1 cellular context compared by ENCODE assay signal in the genomic region with DNA sequence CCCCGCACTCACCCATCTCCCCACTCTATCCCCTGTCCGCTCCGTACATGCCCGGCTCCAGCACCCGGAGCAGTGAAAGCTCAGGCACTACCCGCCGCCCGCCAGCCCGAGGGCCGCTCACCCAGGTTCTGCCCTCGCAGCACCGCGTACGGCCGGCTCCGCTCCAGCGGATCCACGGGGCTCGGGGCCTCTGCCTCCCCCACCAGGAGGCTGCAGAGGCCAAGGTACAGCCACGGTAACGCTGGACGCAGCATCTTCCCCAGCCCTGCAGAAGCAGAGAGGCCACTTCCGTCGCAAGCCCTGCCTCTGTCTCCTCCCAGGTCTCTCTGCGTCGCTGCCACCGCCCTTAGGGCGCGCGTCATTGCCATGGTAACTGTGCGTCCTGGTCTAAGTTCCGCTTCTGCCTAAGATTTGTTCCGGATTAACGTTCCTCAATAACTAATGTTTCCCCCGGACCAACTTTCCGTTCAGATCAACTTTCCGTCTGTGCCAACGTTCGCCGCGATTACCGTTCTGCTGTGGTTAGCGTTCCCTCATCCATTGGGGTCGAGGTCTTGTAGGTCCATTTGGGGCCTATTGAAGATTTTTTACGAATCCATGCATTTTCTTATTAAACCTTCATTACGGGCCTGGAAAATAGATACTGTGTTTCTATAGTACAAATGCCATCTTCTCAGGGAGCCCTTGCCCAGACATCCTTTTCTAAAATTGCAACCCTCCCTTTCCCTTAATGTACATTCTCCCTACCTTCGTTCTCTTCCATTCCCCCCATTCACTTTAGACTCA.
A peak's percentile ranks its signal among the peaks of the same experiment; 100 is the strongest.
TF ChIP-seq lines count a peak whose summit lies in the region.

A gene with protein sequence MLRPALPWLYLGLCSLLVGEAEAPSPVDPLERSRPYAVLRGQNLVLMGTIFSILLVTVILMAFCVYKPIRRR (minus strand): TSS at position 281 of the 786 bp plus-strand sequence. CDS start 27 bp downstream, at position 254.

TF ChIP-seq in HepG2, 621 proteins besides CTCF, POLR2A, EP300 and RAD21 (continued from another document and continues in another):
- TF ChIP-seq AKNA (CRISPR knock-in tag; IDR thresholded peaks at IDR 0.05; ENCODE audit: borderline replicate concordance) (no peak), ZNF484 (CRISPR knock-in tag; IDR thresholded peaks at IDR 0.05; ENCODE audit: borderline replicate concordance, low read depth) (no peak), ATF7 (IDR thresholded peaks at IDR 0.05) (no peak), ATF7 (CRISPR knock-in tag; IDR thresholded peaks at IDR 0.05) (peak; percentile 34; the same call in 1 of the 2 replicates), RFX3 (CRISPR knock-in tag; IDR thresholded peaks at IDR 0.05) (peak; percentile 99), ZNF816 (CRISPR knock-in tag; IDR thresholded peaks at IDR 0.05; ENCODE audit: borderline replicate concordance) (peak; percentile 12; the same call in 1 of the 2 replicates), BCL6 (CRISPR knock-in tag; IDR thresholded peaks at IDR 0.05) (no peak), ZNF790 (CRISPR knock-in tag; IDR thresholded peaks at IDR 0.05; ENCODE audit: borderline replicate concordance) (peak; percentile 76; the same call in 1 of the 2 replicates), GTF2F1 (IDR thresholded peaks at IDR 0.05; ENCODE audit: low read length) (peak; percentile 65; the same call in 1 of the 2 replicates), POLR2AphosphoS5 (IDR thresholded peaks at IDR 0.05; ENCODE audit: low read depth, low read length) (peak; percentile 82), ZNF563 (CRISPR knock-in tag; IDR thresholded peaks at IDR 0.05) (0 out of 2 replicates have a peak, but pooled peaks have one; percentile 41), ZNF337 (CRISPR knock-in tag; IDR thresholded peaks at IDR 0.05; ENCODE audit: borderline replicate concordance, low read depth) (no peak), CBFB (CRISPR knock-in tag; IDR thresholded peaks at IDR 0.05) (peak; percentile 86; the same call in 1 of the 2 replicates), ZNF549 (CRISPR knock-in tag; IDR thresholded peaks at IDR 0.05) (no peak), ZNF709 (CRISPR knock-in tag; IDR thresholded peaks at IDR 0.05) (peak; percentile 44; the same call in 1 of the 2 replicates), RARA (CRISPR knock-in tag; IDR thresholded peaks at IDR 0.05) (no peak; the same call in 1 of the 2 replicates), ZFP37 (CRISPR knock-in tag; IDR thresholded peaks at IDR 0.05; ENCODE audit: borderline replicate concordance) (no peak; the same call in 1 of the 2 replicates), ZNF781 (CRISPR knock-in tag; IDR thresholded peaks at IDR 0.05; ENCODE audit: borderline replicate concordance, not compliant biosample characterization) (peak; percentile 68), NR2F2 (IDR thresholded peaks at IDR 0.05; ENCODE audit: borderline replicate concordance, low read depth) (peak; percentile 64; the same call in 1 of the 2 replicates), XRCC5 (optimal IDR thresholded peaks at IDR 0.05; ENCODE audit: low read length) (peak; percentile 93), MAFF (IDR thresholded peaks at IDR 0.05; ENCODE audit: low read depth, low read length) (peak; percentile 19; the same call in 1 of the 2 replicates), ZNF274 (CRISPR knock-in tag; IDR thresholded peaks at IDR 0.05) (peak; percentile 84; the same call in 1 of the 2 replicates), CEBPB (IDR thresholded peaks at IDR 0.05; ENCODE audit: borderline replicate concordance, low read depth, low read length) (no peak), ZGPAT (CRISPR knock-in tag; IDR thresholded peaks at IDR 0.05) (peak; percentile 82), ZNF691 (CRISPR knock-in tag; IDR thresholded peaks at IDR 0.05; ENCODE audit: borderline replicate concordance, low read depth) (peak; percentile 54; the same call in 1 of the 2 replicates)
- TF ChIP-seq, protein P1, sequence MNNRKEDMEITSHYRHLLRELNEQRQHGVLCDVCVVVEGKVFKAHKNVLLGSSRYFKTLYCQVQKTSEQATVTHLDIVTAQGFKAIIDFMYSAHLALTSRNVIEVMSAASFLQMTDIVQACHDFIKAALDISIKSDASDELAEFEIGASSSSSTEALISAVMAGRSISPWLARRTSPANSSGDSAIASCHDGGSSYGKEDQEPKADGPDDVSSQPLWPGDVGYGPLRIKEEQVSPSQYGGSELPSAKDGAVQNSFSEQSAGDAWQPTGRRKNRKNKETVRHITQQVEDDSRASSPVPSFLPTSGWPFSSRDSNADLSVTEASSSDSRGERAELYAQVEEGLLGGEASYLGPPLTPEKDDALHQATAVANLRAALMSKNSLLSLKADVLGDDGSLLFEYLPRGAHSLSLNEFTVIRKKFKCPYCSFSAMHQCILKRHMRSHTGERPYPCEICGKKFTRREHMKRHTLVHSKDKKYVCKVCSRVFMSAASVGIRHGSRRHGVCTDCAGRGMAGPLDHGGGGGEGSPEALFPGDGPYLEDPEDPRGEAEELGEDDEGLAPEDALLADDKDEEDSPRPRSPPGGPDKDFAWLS (CRISPR knock-in tag; IDR thresholded peaks at IDR 0.05; ENCODE audit: borderline replicate concordance): no peak
- TF ChIP-seq, protein P2, sequence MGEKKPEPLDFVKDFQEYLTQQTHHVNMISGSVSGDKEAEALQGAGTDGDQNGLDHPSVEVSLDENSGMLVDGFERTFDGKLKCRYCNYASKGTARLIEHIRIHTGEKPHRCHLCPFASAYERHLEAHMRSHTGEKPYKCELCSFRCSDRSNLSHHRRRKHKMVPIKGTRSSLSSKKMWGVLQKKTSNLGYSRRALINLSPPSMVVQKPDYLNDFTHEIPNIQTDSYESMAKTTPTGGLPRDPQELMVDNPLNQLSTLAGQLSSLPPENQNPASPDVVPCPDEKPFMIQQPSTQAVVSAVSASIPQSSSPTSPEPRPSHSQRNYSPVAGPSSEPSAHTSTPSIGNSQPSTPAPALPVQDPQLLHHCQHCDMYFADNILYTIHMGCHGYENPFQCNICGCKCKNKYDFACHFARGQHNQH (CRISPR knock-in tag; IDR thresholded peaks at IDR 0.05): peak; percentile 89; the same call in 1 of the 2 replicates
- TF ChIP-seq, protein P3, sequence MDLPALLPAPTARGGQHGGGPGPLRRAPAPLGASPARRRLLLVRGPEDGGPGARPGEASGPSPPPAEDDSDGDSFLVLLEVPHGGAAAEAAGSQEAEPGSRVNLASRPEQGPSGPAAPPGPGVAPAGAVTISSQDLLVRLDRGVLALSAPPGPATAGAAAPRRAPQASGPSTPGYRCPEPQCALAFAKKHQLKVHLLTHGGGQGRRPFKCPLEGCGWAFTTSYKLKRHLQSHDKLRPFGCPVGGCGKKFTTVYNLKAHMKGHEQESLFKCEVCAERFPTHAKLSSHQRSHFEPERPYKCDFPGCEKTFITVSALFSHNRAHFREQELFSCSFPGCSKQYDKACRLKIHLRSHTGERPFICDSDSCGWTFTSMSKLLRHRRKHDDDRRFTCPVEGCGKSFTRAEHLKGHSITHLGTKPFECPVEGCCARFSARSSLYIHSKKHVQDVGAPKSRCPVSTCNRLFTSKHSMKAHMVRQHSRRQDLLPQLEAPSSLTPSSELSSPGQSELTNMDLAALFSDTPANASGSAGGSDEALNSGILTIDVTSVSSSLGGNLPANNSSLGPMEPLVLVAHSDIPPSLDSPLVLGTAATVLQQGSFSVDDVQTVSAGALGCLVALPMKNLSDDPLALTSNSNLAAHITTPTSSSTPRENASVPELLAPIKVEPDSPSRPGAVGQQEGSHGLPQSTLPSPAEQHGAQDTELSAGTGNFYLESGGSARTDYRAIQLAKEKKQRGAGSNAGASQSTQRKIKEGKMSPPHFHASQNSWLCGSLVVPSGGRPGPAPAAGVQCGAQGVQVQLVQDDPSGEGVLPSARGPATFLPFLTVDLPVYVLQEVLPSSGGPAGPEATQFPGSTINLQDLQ (CRISPR knock-in tag; IDR thresholded peaks at IDR 0.05): peak; percentile 70; the same call in 1 of the 2 replicates
- TF ChIP-seq, protein P4, sequence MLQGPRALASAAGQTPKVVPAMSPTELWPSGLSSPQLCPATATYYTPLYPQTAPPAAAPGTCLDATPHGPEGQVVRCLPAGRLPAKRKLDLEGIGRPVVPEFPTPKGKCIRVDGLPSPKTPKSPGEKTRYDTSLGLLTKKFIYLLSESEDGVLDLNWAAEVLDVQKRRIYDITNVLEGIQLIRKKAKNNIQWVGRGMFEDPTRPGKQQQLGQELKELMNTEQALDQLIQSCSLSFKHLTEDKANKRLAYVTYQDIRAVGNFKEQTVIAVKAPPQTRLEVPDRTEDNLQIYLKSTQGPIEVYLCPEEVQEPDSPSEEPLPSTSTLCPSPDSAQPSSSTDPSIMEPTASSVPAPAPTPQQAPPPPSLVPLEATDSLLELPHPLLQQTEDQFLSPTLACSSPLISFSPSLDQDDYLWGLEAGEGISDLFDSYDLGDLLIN (CRISPR knock-in tag; IDR thresholded peaks at IDR 0.05; ENCODE audit: borderline replicate concordance): 0 out of 2 replicates have a peak, but pooled peaks have one; percentile 18
- TF ChIP-seq, protein P5, sequence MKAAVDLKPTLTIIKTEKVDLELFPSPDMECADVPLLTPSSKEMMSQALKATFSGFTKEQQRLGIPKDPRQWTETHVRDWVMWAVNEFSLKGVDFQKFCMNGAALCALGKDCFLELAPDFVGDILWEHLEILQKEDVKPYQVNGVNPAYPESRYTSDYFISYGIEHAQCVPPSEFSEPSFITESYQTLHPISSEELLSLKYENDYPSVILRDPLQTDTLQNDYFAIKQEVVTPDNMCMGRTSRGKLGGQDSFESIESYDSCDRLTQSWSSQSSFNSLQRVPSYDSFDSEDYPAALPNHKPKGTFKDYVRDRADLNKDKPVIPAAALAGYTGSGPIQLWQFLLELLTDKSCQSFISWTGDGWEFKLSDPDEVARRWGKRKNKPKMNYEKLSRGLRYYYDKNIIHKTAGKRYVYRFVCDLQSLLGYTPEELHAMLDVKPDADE (CRISPR knock-in tag; IDR thresholded peaks at IDR 0.05): no peak
- TF ChIP-seq, protein P6, sequence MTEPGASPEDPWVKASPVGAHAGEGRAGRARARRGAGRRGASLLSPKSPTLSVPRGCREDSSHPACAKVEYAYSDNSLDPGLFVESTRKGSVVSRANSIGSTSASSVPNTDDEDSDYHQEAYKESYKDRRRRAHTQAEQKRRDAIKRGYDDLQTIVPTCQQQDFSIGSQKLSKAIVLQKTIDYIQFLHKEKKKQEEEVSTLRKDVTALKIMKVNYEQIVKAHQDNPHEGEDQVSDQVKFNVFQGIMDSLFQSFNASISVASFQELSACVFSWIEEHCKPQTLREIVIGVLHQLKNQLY (CRISPR knock-in tag; IDR thresholded peaks at IDR 0.05): peak; percentile 27; the same call in 1 of the 2 replicates
- TF ChIP-seq, protein P7, sequence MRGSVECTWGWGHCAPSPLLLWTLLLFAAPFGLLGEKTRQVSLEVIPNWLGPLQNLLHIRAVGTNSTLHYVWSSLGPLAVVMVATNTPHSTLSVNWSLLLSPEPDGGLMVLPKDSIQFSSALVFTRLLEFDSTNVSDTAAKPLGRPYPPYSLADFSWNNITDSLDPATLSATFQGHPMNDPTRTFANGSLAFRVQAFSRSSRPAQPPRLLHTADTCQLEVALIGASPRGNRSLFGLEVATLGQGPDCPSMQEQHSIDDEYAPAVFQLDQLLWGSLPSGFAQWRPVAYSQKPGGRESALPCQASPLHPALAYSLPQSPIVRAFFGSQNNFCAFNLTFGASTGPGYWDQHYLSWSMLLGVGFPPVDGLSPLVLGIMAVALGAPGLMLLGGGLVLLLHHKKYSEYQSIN (CRISPR knock-in tag; IDR thresholded peaks at IDR 0.05; ENCODE audit: borderline replicate concordance): no peak
